In the genomic region with DNA sequence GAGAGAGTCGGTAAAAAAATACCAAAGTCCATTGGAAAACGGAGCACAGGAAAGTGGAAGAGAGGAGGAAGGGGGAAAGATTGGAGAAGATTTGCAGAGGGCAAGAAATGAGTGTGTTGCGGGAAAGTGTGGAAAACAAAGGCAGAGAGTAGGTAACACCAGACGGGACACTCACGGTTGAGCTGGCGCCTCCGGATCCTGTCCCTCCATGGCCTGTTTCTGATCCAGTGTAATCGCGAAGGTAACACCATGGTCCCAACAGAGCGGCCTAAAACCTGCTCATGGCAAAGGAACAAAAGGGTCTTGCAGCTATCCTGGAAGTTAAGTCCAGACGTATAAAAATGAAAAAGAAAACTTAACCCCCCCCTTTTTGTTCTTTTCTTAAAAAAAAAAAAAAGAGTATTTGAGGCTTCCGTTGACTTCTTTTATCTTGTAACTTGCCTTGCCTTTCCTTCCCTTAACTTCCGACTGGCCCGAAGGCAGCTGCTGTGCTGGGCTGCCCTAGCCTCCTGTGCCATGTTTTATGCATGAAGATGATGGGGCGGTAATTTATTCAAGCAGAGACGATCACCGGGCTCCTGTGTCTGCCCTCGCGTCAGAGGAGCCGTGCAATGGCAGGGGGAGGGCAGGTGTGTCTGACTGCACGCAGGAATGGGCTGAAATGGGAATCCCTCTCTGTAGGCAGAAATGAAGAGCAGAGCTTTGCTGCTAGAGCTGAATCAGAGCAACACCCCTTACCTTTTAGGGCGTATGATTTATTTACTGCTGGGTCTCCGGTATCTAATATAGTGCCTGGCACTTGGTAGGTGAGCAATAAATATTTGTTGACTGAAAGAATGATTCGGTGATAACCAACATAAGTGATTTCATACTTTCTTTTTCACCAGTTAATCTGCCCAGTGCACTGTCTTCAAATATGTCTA, we compare ENCODE assay signal across 8 cellular contexts.
DNase-seq lines count a peak whose midpoint lies in the region; ATAC-seq, FAIRE-seq and TF ChIP-seq lines count a peak whose summit lies in the region.

No MANE protein-coding gene starts in this region.

- H3K4me1 Mint-ChIP-seq in chondrocyte (ENCODE audit: low read depth) = peaks cover 9% of the 10 kb centered on the region

- DNase-seq in activated CD4-positive, alpha-beta T cell treated with anti-CD3 and anti-CD28 coated beads for 48 hours = peak; percentile 54
- DNase-seq in kidney (peak; percentile 75), left ventricle myocardium inferior (no peak), substantia nigra (lab: John Stamatoyannopoulos, UW) (no peak), chondrocyte (ENCODE audit: low spot score) (no peak)

- H3K27ac ChIP-seq in kidney (ENCODE audit: low read depth in 2 of 2, low read length in 2 of 2) (no peak overlapping the region), left ventricle myocardium inferior (replicated peaks) (no peak overlapping the region), substantia nigra (ENCODE audit: low read depth, low read length, poor library complexity, severe bottlenecking) (no peak overlapping the region)

- no peak overlapping the region for H3K4me3 Mint-ChIP-seq in chondrocyte (ENCODE audit: unreplicated experiment)

- no peaks in the 10 kb centered on the region for H3K9me3 ChIP-seq in kidney (ENCODE audit: control insufficient read depth in 1 of 2, low read length in 2 of 2)
- H3K9me3 ChIP-seq in left ventricle myocardium inferior (replicated peaks) = peaks cover 4% of the 10 kb centered on the region

- H3K27me3 Mint-ChIP-seq in chondrocyte (ENCODE audit: low read depth) = no peaks in the 10 kb centered on the region

- H3K36me3 ChIP-seq in kidney (ENCODE audit: control insufficient read depth in 1 of 2, insufficient read depth in 2 of 2, low read length in 2 of 2) (no peaks in the 10 kb centered on the region), left ventricle myocardium inferior (no peaks in the 10 kb centered on the region)

- H3K36me3 Mint-ChIP-seq in chondrocyte (ENCODE audit: low read depth) = no peaks in the 10 kb centered on the region

- ATAC-seq in HG02981 (IDR thresholded peaks at IDR 0.05; ENCODE audit: unreplicated experiment) = peak; percentile 52
- ATAC-seq in GM18870 (IDR thresholded peaks at IDR 0.05; ENCODE audit: unreplicated experiment) = no peak

- no peaks in the 10 kb centered on the region for H3K9me3 Mint-ChIP-seq in chondrocyte (ENCODE audit: low read depth)

- H3K9ac ChIP-seq in kidney (ENCODE audit: low read length in 2 of 2) = no peak overlapping the region

- no peak for FAIRE-seq in kidney (lab: Jason Lieb, UNC)

- H3K4me1 ChIP-seq in kidney (ENCODE audit: control insufficient read depth in 1 of 2, insufficient read depth in 1 of 2, low read depth in 1 of 2, low read length in 2 of 2) (peaks cover 0 to 2% of the 10 kb centered on the region in 2 donors), left ventricle myocardium inferior (no peaks in the 10 kb centered on the region)

- peaks cover 7% of the 10 kb centered on the region for H3K27me3 ChIP-seq in left ventricle myocardium inferior (ENCODE audit: low read depth)

- peak overlapping the region; percentile 81 for H3K4me3 ChIP-seq in GM08714 (ENCODE audit: low read length)
- H3K4me3 ChIP-seq in kidney (ENCODE audit: low read length in 2 of 2) = peak overlapping the region; percentile 40 to 48
- H3K4me3 ChIP-seq in left ventricle myocardium inferior = no peak overlapping the region

- TF ChIP-seq CTCF in kidney (IDR thresholded peaks at IDR 0.05; ENCODE audit: borderline replicate concordance, extremely low read depth, insufficient read depth) (no peak), left ventricle myocardium inferior (IDR thresholded peaks at IDR 0.05; ENCODE audit: borderline replicate concordance) (no peak), chondrocyte (IDR thresholded peaks at IDR 0.05) (no peak)

- intact Hi-C loops in kidney (cut with DNase I) = no loop called here
- intact Hi-C loops in left ventricle myocardium inferior (cut with micrococcal nuclease) = no loop called here

- no peak overlapping the region for H3K27ac Mint-ChIP-seq in chondrocyte (ENCODE audit: unreplicated experiment)

Comparison
In these comparisons a context has a peak if more than half of its experiments do, and no peak if none do; other contexts are left out.
1. DNase-seq: peak in activated CD4-positive, alpha-beta T cell treated with anti-CD3 and anti-CD28 coated beads for 48 hours (single experiment) and kidney (single experiment); none in left ventricle myocardium inferior (single experiment), substantia nigra (0 of 49) and chondrocyte (single experiment).